In genomic region chr20:32975121-32975520, GRCh38 we compare ENCODE assay signal across 6 cellular contexts. TPM values are rescaled to one million over a fixed set of nuclear protein-coding genes. Genes with fewer than 3 reads are reported as not detected.
"Had no signal": no experiment of that assay in that cellular context is flagged by ENCODE, and none has a peak within 500 bp of the region (broad histone marks: within the 10 kb centered on the region; RNA-seq: fewer than 3 reads in every experiment).

No MANE protein-coding gene starts in this region.

RNA-seq across cellular contexts. Expression of gene SUN5, which starts 29.1 kb away (rescaled TPM):
- total RNA-seq: activated CD4-positive, alpha-beta memory T cell treated with anti-CD3 and anti-CD28 coated beads for 36 hours; activated CD4-positive, alpha-beta T cell treated with anti-CD3 and anti-CD28 coated beads, Interleukin-2, amount 10 ng/mL, durations not matched to agents 7 days and 5 days; cardiac septum; NCI-H460; PC-9; SK-MEL-5 had no signal

RNA-seq across cellular contexts. Expression of gene BPIFB2, which starts 32.4 kb away (rescaled TPM):
- total RNA-seq: activated CD4-positive, alpha-beta memory T cell treated with anti-CD3 and anti-CD28 coated beads for 36 hours; activated CD4-positive, alpha-beta T cell treated with anti-CD3 and anti-CD28 coated beads, Interleukin-2, amount 10 ng/mL, durations not matched to agents 7 days and 5 days; cardiac septum; NCI-H460; PC-9; SK-MEL-5 had no signal

RNA-seq across cellular contexts. Expression of gene BPIFB6, which starts 56.3 kb away (rescaled TPM):
- total RNA-seq: activated CD4-positive, alpha-beta memory T cell treated with anti-CD3 and anti-CD28 coated beads for 36 hours; activated CD4-positive, alpha-beta T cell treated with anti-CD3 and anti-CD28 coated beads, Interleukin-2, amount 10 ng/mL, durations not matched to agents 7 days and 5 days; cardiac septum; NCI-H460; PC-9; SK-MEL-5 had no signal
